ENCODE assay signal across 21 cellular contexts in genomic region chr2:127261835-127262234, GRCh38. TPM values are rescaled to one million over a fixed set of nuclear protein-coding genes. Genes with fewer than 3 reads are reported as not detected.
"Had no signal": no experiment of that assay in that cellular context is flagged by ENCODE, and none has a peak within 500 bp of the region (broad histone marks: within the 10 kb centered on the region; RNA-seq: fewer than 3 reads in every experiment).

No MANE protein-coding gene starts in this region.

- DNase-seq: activated CD4-positive, alpha-beta T cell treated with anti-CD3 and anti-CD28 coated beads, Interleukin-2, amount 50 U/mL, for 4 hours; activated CD8-positive, alpha-beta memory T cell treated with anti-CD3 and anti-CD28 coated beads, Interleukin-2, amount 10 ng/mL, durations not matched to agents 7 days and 5 days; activated gamma-delta T cell; activated naive CD8-positive, alpha-beta T cell treated with anti-CD3 and anti-CD28 coated beads for 36 hours; activated T-cell treated with anti-CD3 and anti-CD28 coated beads, Interleukin-2, amount 50 U/mL, for 24 hours; aorta; central memory CD4-positive, alpha-beta T cell; erythroblast; kidney; left ventricle myocardium inferior; nucleus accumbens; stimulated activated CD4-positive, alpha-beta T cell treated with anti-CD3 and anti-CD28 coated beads, Interleukin-15, amount 100 ng/mL, for 24 hours; stimulated activated CD4-positive, alpha-beta T cell treated with anti-CD3 and anti-CD28 coated beads, Interleukin-4, amount 100 ng/mL, for 24 hours; stomach; SW 1271; thyroid gland had no signal

- H3K27ac ChIP-seq: left ventricle myocardium inferior, prostate gland, stomach, thyroid gland had no signal

- FAIRE-seq: kidney, urothelium cell line had no signal

- H3K27me3 ChIP-seq: stomach, thyroid gland had no signal

- H3K9me3 ChIP-seq: left ventricle myocardium inferior, prostate gland, stomach, thyroid gland had no signal

- ATAC-seq: activated CD4-positive, CD25-positive, alpha-beta regulatory T cell treated with anti-CD3 and anti-CD28 coated beads, Interleukin-2, amount 50 U/mL, for 24 hours; activated CD8-positive, alpha-beta memory T cell treated with anti-CD3 and anti-CD28 coated beads, Interleukin-2, amount 10 ng/mL, durations not matched to agents 7 days and 5 days; natural killer cell treated with Interleukin-12 subunit alpha and Interleukin-12 subunit beta and Interleukin-15 and Interleukin-18, amount 100 ng/mL, for 72 hours; sciatic nerve had no signal

- H3K4me3 ChIP-seq: left ventricle myocardium inferior, prostate gland, stomach, thyroid gland had no signal

- H3K4me1 ChIP-seq: prostate gland, stomach, thyroid gland had no signal

RNA-seq across cellular contexts. Expression of gene CYP27C1, which starts 41.7 kb away (rescaled TPM):
- total RNA-seq: activated CD8-positive, alpha-beta memory T cell treated with anti-CD3 and anti-CD28 coated beads, Interleukin-2, amount 10 ng/mL, durations not matched to agents 7 days and 5 days; activated naive CD8-positive, alpha-beta T cell treated with anti-CD3 and anti-CD28 coated beads for 36 hours; natural killer cell treated with Interleukin-12 subunit alpha and Interleukin-12 subunit beta and Interleukin-15 and Interleukin-18, amount 100 ng/mL, for 72 hours had no signal
- polyA plus RNA-seq: aorta had no signal
